Comparison of ENCODE assay signal across 19 cellular contexts in genomic region chr2:149158957-149159356, GRCh38.
A peak's percentile ranks its signal among the peaks of the same experiment; 100 is the strongest.
DNase-seq lines count a peak whose midpoint lies in the region; ATAC-seq and TF ChIP-seq lines count a peak whose summit lies in the region.
"Had no signal": no experiment of that assay in that cellular context is flagged by ENCODE, and none has a peak within 500 bp of the region (broad histone marks: within the 10 kb centered on the region; RNA-seq: fewer than 3 reads in every experiment).

No MANE protein-coding gene starts in this region.

- no peaks in the 10 kb centered on the region for H3K27me3 ChIP-seq in GM23338 (ENCODE audit: insufficient read depth)
- H3K27me3 ChIP-seq in uterus: no peaks in the 10 kb centered on the region
- H3K27me3 ChIP-seq: BE2C had no signal

- H3K4me3 ChIP-seq in GM23338: no peak overlapping the region
- no peak overlapping the region for H3K4me3 ChIP-seq in HEK293 (ENCODE audit: low read depth, low read length)
- H3K4me3 ChIP-seq in uterus: no peak overlapping the region
- H3K4me3 ChIP-seq: BLaER1 had no signal

- H3K27ac ChIP-seq in GM23338 (ENCODE audit: low read depth) (no peak overlapping the region), HEK293 (ENCODE audit: extremely low read depth, low read depth, low read length) (no peak overlapping the region), uterus (no peak overlapping the region)
- H3K27ac ChIP-seq: BLaER1, C4-2B had no signal

- H3K4me1 ChIP-seq in GM23338 (ENCODE audit: insufficient read depth): peaks cover 14% of the 10 kb centered on the region; the same call in 1 of the 2 replicates
- peaks cover 5% of the 10 kb centered on the region for H3K4me1 ChIP-seq in HEK293 (ENCODE audit: control insufficient read depth, insufficient read depth, low read length)
- no peaks in the 10 kb centered on the region for H3K4me1 ChIP-seq in uterus
- H3K4me1 ChIP-seq: BE2C had no signal

- no peaks in the 10 kb centered on the region for H4K20me1 ChIP-seq in GM23338 (replicated peaks; ENCODE audit: insufficient read depth)

- ATAC-seq in GM23338: no peak
- ATAC-seq in left ventricle myocardium superior: no peak
- ATAC-seq: CD8-positive, alpha-beta T cell had no signal

- no peak for TF ChIP-seq POLR2A in uterus (IDR thresholded peaks at IDR 0.05)

- H3K9me3 Mint-ChIP-seq in GM23338: no peaks in the 10 kb centered on the region; the same call in 2 of the 3 replicates
- H3K9me3 Mint-ChIP-seq: CD4-positive, alpha-beta T cell had no signal

- H3K9me2 ChIP-seq in GM23338 (ENCODE audit: insufficient read depth): no peaks in the 10 kb centered on the region

- peak overlapping the region; percentile 11; the same call in 1 of the 2 replicates for H3K4me2 ChIP-seq in GM23338
- H3K4me2 ChIP-seq: BLaER1 had no signal

- intact Hi-C loops in left ventricle myocardium superior (cut with micrococcal nuclease) (no loop called here), uterus (cut with DNase I; ENCODE audit: low total_unique reads) (no loop called here)

- peaks cover 2% of the 10 kb centered on the region for H3K27me3 Mint-ChIP-seq in GM23338 (ENCODE audit: insufficient read depth, low read depth, poor library complexity)

- no peak overlapping the region for H2AFZ ChIP-seq in GM23338

- H3K4me1 Mint-ChIP-seq in GM23338: peaks cover 47% of the 10 kb centered on the region

- no peak overlapping the region for H3K4me3 Mint-ChIP-seq in GM23338
- H3K4me3 Mint-ChIP-seq: CD4-positive, alpha-beta T cell; CD8-positive, alpha-beta T cell had no signal

- no peaks in the 10 kb centered on the region for H3K36me3 Mint-ChIP-seq in GM23338 (ENCODE audit: low read depth)
- H3K36me3 Mint-ChIP-seq: CD8-positive, alpha-beta T cell had no signal

- DNase-seq in NCI-H2171 treated with DMSO at 0.1 percent for 48 hours (lab: John Stamatoyannopoulos, UW): peak; percentile 24
- DNase-seq in NCI-H2171 (lab: John Stamatoyannopoulos, UW): no peak
- DNase-seq in GM23338 (ENCODE audit: low spot score): peak; percentile 27
- peak; percentile 9 for DNase-seq in NCI-H69 (lab: John Stamatoyannopoulos, UW)
- no peak for DNase-seq in left ventricle myocardium superior
- DNase-seq in uterus: no peak
- no peak for DNase-seq in C1 segment of cervical spinal cord (lab: John Stamatoyannopoulos, UW)
- DNase-seq: 8988T; ACHN; BE2C; Caco-2; Calu3; CD4-positive, alpha-beta T cell; CD8-positive, alpha-beta T cell; DMS79 treated with DMSO at 0.1 percent for 48 hours; GF-D8 had no signal

- no peaks in the 10 kb centered on the region for H3K79me2 ChIP-seq in GM23338 (replicated peaks; ENCODE audit: insufficient read depth)

- H3K36me3 ChIP-seq in GM23338 (ENCODE audit: insufficient read depth): no peaks in the 10 kb centered on the region
- no peaks in the 10 kb centered on the region for H3K36me3 ChIP-seq in HEK293 (ENCODE audit: control insufficient read depth in 2 of 2, insufficient read depth in 1 of 2, low read length in 2 of 2)
- no peaks in the 10 kb centered on the region for H3K36me3 ChIP-seq in uterus
- H3K36me3 ChIP-seq: BE2C, BLaER1 had no signal

- no peak overlapping the region for H3K27ac Mint-ChIP-seq in GM23338
- H3K27ac Mint-ChIP-seq: CD4-positive, alpha-beta T cell; CD8-positive, alpha-beta T cell had no signal

- POLR2A ChIA-PET in HEK293 (lab: Yijun Ruan, JAX): no interaction called here

- no peaks in the 10 kb centered on the region for H3K9me3 ChIP-seq in HEK293 (ENCODE audit: control insufficient read depth, insufficient read depth, low read depth, low read length)
- no peaks in the 10 kb centered on the region for H3K9me3 ChIP-seq in uterus
- H3K9me3 ChIP-seq: BE2C, Caco-2 had no signal

- H3F3A ChIP-seq in GM23338 (replicated peaks; ENCODE audit: low read depth): no peaks in the 10 kb centered on the region

- TF ChIP-seq CTCF in GM23338 (conservative IDR thresholded peaks at IDR 0.05; ENCODE audit: low read depth in 2 of 2) (no peak), HEK293 (tag by site-specific recombination; IDR thresholded peaks at IDR 0.05) (no peak), uterus (IDR thresholded peaks at IDR 0.05) (no peak)

- CTCF ChIA-PET in HEK293 (lab: Yijun Ruan, JAX): interaction anchor here (0.8 kb wide), 1 partner anchor 1177 kb away, joined by 3 read pairs; no protein-coding TSS in a partner anchor

TF ChIP-seq in GM23338, 12 proteins besides CTCF, POLR2A, EP300 and RAD21 (continues in another document):
- TF ChIP-seq JUNB (IDR thresholded peaks at IDR 0.05; ENCODE audit: unreplicated experiment): no peak
- no peak for TF ChIP-seq ETS1 (IDR thresholded peaks at IDR 0.05)
- no peak for TF ChIP-seq REST (IDR thresholded peaks at IDR 0.05; ENCODE audit: unreplicated experiment)
- TF ChIP-seq NANOG (IDR thresholded peaks at IDR 0.05; ENCODE audit: borderline replicate concordance): no peak
- no peak for TF ChIP-seq EZH2 (IDR thresholded peaks at IDR 0.05; ENCODE audit: low read depth, unreplicated experiment)
- no peak for TF ChIP-seq STAT1 (IDR thresholded peaks at IDR 0.05; ENCODE audit: unreplicated experiment)

TF ChIP-seq in HEK293, 187 proteins besides CTCF, POLR2A, EP300 and RAD21:
- TF ChIP-seq ZNF843 (tag by site-specific recombination; IDR thresholded peaks at IDR 0.05) (peak; percentile 34; the same call in 1 of the 2 replicates), PRDM6 (tag by site-specific recombination; IDR thresholded peaks at IDR 0.05) (peak; percentile 72), ZNF704 (tag by site-specific recombination; IDR thresholded peaks at IDR 0.05) (no peak), WT1 (tag by site-specific recombination; IDR thresholded peaks at IDR 0.05) (peak; percentile 90), SCRT1 (tag by site-specific recombination; IDR thresholded peaks at IDR 0.05; ENCODE audit: borderline replicate concordance) (no peak), ZNF785 (tag by site-specific recombination; IDR thresholded peaks at IDR 0.05) (no peak), ZFP41 (tag by site-specific recombination; IDR thresholded peaks at IDR 0.05; ENCODE audit: borderline replicate concordance) (no peak)

Comparison
In these comparisons a context has a peak if more than half of its experiments do, and no peak if none do; other contexts are left out.
1. DNase-seq: peak in NCI-H2171 treated with DMSO at 0.1 percent for 48 hours (single experiment), GM23338 (single experiment) and NCI-H69 (single experiment); none in NCI-H2171 (single experiment), left ventricle myocardium superior (single experiment), uterus (0 of 2) and C1 segment of cervical spinal cord (0 of 14).